In genomic region chr5:22900801-22901310, GRCh38 we compare ENCODE assay signal across 1 cellular context.
TF ChIP-seq lines count a peak whose summit lies in the region.

No MANE protein-coding gene starts in this region.

TF ChIP-seq in HepG2, 621 proteins besides CTCF, POLR2A, EP300 and RAD21:
- TF ChIP-seq, protein P1, sequence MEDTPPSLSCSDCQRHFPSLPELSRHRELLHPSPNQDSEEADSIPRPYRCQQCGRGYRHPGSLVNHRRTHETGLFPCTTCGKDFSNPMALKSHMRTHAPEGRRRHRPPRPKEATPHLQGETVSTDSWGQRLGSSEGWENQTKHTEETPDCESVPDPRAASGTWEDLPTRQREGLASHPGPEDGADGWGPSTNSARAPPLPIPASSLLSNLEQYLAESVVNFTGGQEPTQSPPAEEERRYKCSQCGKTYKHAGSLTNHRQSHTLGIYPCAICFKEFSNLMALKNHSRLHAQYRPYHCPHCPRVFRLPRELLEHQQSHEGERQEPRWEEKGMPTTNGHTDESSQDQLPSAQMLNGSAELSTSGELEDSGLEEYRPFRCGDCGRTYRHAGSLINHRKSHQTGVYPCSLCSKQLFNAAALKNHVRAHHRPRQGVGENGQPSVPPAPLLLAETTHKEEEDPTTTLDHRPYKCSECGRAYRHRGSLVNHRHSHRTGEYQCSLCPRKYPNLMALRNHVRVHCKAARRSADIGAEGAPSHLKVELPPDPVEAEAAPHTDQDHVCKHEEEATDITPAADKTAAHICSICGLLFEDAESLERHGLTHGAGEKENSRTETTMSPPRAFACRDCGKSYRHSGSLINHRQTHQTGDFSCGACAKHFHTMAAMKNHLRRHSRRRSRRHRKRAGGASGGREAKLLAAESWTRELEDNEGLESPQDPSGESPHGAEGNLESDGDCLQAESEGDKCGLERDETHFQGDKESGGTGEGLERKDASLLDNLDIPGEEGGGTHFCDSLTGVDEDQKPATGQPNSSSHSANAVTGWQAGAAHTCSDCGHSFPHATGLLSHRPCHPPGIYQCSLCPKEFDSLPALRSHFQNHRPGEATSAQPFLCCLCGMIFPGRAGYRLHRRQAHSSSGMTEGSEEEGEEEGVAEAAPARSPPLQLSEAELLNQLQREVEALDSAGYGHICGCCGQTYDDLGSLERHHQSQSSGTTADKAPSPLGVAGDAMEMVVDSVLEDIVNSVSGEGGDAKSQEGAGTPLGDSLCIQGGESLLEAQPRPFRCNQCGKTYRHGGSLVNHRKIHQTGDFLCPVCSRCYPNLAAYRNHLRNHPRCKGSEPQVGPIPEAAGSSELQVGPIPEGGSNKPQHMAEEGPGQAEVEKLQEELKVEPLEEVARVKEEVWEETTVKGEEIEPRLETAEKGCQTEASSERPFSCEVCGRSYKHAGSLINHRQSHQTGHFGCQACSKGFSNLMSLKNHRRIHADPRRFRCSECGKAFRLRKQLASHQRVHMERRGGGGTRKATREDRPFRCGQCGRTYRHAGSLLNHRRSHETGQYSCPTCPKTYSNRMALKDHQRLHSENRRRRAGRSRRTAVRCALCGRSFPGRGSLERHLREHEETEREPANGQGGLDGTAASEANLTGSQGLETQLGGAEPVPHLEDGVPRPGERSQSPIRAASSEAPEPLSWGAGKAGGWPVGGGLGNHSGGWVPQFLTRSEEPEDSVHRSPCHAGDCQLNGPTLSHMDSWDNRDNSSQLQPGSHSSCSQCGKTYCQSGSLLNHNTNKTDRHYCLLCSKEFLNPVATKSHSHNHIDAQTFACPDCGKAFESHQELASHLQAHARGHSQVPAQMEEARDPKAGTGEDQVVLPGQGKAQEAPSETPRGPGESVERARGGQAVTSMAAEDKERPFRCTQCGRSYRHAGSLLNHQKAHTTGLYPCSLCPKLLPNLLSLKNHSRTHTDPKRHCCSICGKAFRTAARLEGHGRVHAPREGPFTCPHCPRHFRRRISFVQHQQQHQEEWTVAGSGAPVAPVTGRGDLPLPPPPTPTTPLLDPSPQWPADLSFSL (CRISPR knock-in tag; IDR thresholded peaks at IDR 0.05): no peak
- TF ChIP-seq GMEB2 (CRISPR knock-in tag; IDR thresholded peaks at IDR 0.05; ENCODE audit: low read depth) (no peak), ZNF740 (CRISPR knock-in tag; IDR thresholded peaks at IDR 0.05) (no peak), ZNF615 (CRISPR knock-in tag; IDR thresholded peaks at IDR 0.05; ENCODE audit: borderline replicate concordance) (no peak), CENPX (CRISPR knock-in tag; IDR thresholded peaks at IDR 0.05) (no peak)
- TF ChIP-seq, protein P2, sequence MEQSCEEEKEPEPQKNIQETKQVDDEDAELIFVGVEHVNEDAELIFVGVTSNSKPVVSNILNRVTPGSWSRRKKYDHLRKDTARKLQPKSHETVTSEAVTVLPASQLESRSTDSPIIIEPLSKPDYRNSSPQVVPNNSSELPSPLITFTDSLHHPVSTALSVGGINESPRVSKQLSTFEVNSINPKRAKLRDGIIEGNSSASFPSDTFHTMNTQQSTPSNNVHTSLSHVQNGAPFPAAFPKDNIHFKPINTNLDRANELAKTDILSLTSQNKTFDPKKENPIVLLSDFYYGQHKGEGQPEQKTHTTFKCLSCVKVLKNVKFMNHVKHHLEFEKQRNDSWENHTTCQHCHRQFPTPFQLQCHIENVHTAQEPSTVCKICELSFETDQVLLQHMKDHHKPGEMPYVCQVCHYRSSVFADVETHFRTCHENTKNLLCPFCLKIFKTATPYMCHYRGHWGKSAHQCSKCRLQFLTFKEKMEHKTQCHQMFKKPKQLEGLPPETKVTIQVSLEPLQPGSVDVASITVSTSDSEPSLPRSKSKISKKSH (CRISPR knock-in tag; IDR thresholded peaks at IDR 0.05; ENCODE audit: borderline replicate concordance): no peak
- TF ChIP-seq, protein P3, sequence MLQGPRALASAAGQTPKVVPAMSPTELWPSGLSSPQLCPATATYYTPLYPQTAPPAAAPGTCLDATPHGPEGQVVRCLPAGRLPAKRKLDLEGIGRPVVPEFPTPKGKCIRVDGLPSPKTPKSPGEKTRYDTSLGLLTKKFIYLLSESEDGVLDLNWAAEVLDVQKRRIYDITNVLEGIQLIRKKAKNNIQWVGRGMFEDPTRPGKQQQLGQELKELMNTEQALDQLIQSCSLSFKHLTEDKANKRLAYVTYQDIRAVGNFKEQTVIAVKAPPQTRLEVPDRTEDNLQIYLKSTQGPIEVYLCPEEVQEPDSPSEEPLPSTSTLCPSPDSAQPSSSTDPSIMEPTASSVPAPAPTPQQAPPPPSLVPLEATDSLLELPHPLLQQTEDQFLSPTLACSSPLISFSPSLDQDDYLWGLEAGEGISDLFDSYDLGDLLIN (CRISPR knock-in tag; IDR thresholded peaks at IDR 0.05; ENCODE audit: borderline replicate concordance): no peak
TF ChIP-seq in HepG2: peak in this region for 0.
